In genomic region chr11:20597137-20597923, GRCh38 we compare ENCODE assay signal across 21 cellular contexts. TPM values are rescaled to one million over a fixed set of nuclear protein-coding genes. Genes with fewer than 3 reads are reported as not detected.
DNase-seq lines count a peak whose midpoint lies in the region; ATAC-seq, FAIRE-seq and TF ChIP-seq lines count a peak whose summit lies in the region.
"Had no signal": no experiment of that assay in that cellular context is flagged by ENCODE, and none has a peak within 500 bp of the region (broad histone marks: within the 10 kb centered on the region; RNA-seq: fewer than 3 reads in every experiment).

No MANE protein-coding gene starts in this region.

- H3K27me3 Mint-ChIP-seq in HFFc6 (ENCODE audit: insufficient read depth): peaks cover 46% of the 10 kb centered on the region

- H3K4me3 ChIP-seq in left ventricle myocardium inferior (peak overlapping the region; percentile 42), H1 (ENCODE audit: extremely low read depth in 1 of 4, insufficient read depth in 2 of 4, low read depth in 3 of 4, low read length in 4 of 4) (peak overlapping the region; percentile 17 to 58 (median 39)), mesodermal cell (ENCODE audit: extremely low read depth, insufficient read depth, low read length, poor library complexity, severe bottlenecking) (peak overlapping the region; percentile 21), vagina (peak overlapping the region in 1 of 2 donors; percentile 6)
- H3K4me3 ChIP-seq: GM23248, prostate gland had no signal

- no peaks in the 10 kb centered on the region for H3K79me1 ChIP-seq in H1 (ENCODE audit: low read depth, low read length)

- no peak for TF ChIP-seq EP300 in H1 (IDR thresholded peaks at IDR 0.05; ENCODE audit: borderline replicate concordance in 1 of 2, low read depth in 2 of 2, low read length in 2 of 2)

- H3K27ac ChIP-seq in left ventricle myocardium inferior (replicated peaks) (no peak overlapping the region), H1 (ENCODE audit: low read depth, low read length) (no peak overlapping the region), mesodermal cell (ENCODE audit: low read depth, low read length, severe bottlenecking) (no peak overlapping the region), vagina (no peak overlapping the region)
- H3K27ac ChIP-seq: GM23248, prostate gland, VCaP had no signal

- no peaks in the 10 kb centered on the region; the same call in 1 of the 2 replicates for H3K23me2 ChIP-seq in H1 (ENCODE audit: low read depth, low read length)

- H3K27me3 ChIP-seq in left ventricle myocardium inferior (ENCODE audit: low read depth) (peaks cover 100% of the 10 kb centered on the region), H1 (replicated peaks in 1 of 4; ENCODE audit: control insufficient read depth in 3 of 4, extremely low read depth in 1 of 4, insufficient read depth in 3 of 4, low read length in 3 of 4) (peaks cover 49 to 80% (median 72%) of the 10 kb centered on the region in 4 experiments), vagina (peaks cover 14% of the 10 kb centered on the region)

- no peak overlapping the region; the same call in 1 of the 2 replicates for H3K18ac ChIP-seq in H1 (ENCODE audit: extremely low read depth, low read length)

- H3K9ac ChIP-seq in H1 (replicated peaks in 1 of 4; ENCODE audit: extremely low read depth in 1 of 4, low read depth in 3 of 4, low read length in 3 of 4): no peak overlapping the region
- H3K9ac ChIP-seq: GM23248 had no signal

- H4K5ac ChIP-seq in H1 (ENCODE audit: insufficient read length, low read depth, low read length): no peak overlapping the region

- H3K9me3 ChIP-seq in left ventricle myocardium inferior (replicated peaks) (no peaks in the 10 kb centered on the region), H1 (ENCODE audit: insufficient read depth in 2 of 2, low read depth in 1 of 2, low read length in 1 of 2) (no peaks in the 10 kb centered on the region), mesodermal cell (ENCODE audit: control insufficient read depth, low read length) (no peaks in the 10 kb centered on the region), vagina (no peaks in the 10 kb centered on the region)
- H3K9me3 ChIP-seq: prostate gland had no signal

- no peak overlapping the region for H2BK5ac ChIP-seq in H1 (ENCODE audit: low read depth, low read length)

- ATAC-seq in Right ventricle myocardium superior (ENCODE audit: poor library complexity) (no peak), GM21737 (IDR thresholded peaks at IDR 0.05; ENCODE audit: unreplicated experiment) (no peak)
- ATAC-seq: esophagus mucosa had no signal

- TF ChIP-seq POLR2A in H1 (IDR thresholded peaks at IDR 0.05; ENCODE audit: control extremely low read depth in 1 of 2, low read depth in 2 of 2, low read length in 2 of 2) (no peak), vagina (IDR thresholded peaks at IDR 0.05) (no peak)

- H4K8ac ChIP-seq in H1 (ENCODE audit: extremely low read depth, insufficient read depth, low read length): peak overlapping the region; percentile 45; the same call in 1 of the 2 replicates

- no peak overlapping the region for H3K14ac ChIP-seq in H1 (ENCODE audit: insufficient read length)

- no peaks in the 10 kb centered on the region for H3K4me1 Mint-ChIP-seq in HFFc6 (ENCODE audit: low read depth)

- H2BK120ac ChIP-seq in H1 (replicated peaks; ENCODE audit: low read depth, low read length): no peak overlapping the region

- POLR2A ChIA-PET in H1 (lab: Charles Lee; ENCODE audit: partially characterized antibody): no interaction called here

- no peak overlapping the region for H3K56ac ChIP-seq in H1 (replicated peaks; ENCODE audit: insufficient read length, low read depth, low read length)

- H3K4me3 Mint-ChIP-seq in HFFc6: no peak overlapping the region

- H2AK5ac ChIP-seq in H1 (ENCODE audit: low read depth, low read length): no peak overlapping the region

- no peak overlapping the region for H3K27ac Mint-ChIP-seq in HFFc6

- H4K20me1 ChIP-seq in H1 (replicated peaks in 1 of 2; ENCODE audit: control insufficient read depth in 1 of 2, insufficient read depth in 2 of 2, low read length in 2 of 2): peaks cover 0 to 4% of the 10 kb centered on the region in 2 experiments

- no peak overlapping the region for H3K23ac ChIP-seq in H1 (ENCODE audit: insufficient read length)

- peaks cover 14% of the 10 kb centered on the region for H3K4me1 ChIP-seq in left ventricle myocardium inferior
- H3K4me1 ChIP-seq in H1 (replicated peaks in 1 of 4; ENCODE audit: control insufficient read depth in 3 of 4, insufficient read depth in 4 of 4, low read length in 3 of 4): peaks cover 0 to 13% (median 2%) of the 10 kb centered on the region in 4 experiments; a peak in 5 of 7 replicates
- H3K4me1 ChIP-seq in mesodermal cell (ENCODE audit: control insufficient read depth, insufficient read depth, low read length, poor library complexity, severe bottlenecking): peaks cover 3% of the 10 kb centered on the region
- H3K4me1 ChIP-seq in vagina: peaks cover 11% of the 10 kb centered on the region
- H3K4me1 ChIP-seq: prostate gland had no signal

- 23% methylated on average over 52 of the region's 57 CpGs; no CpG with 5 or more reads in 1 of the 2 experiments for whole genome bisulfite sequencing in H1 (ENCODE audit: extremely low coverage in 1 of 2, insufficient coverage in 1 of 2, insufficient read length in 1 of 2, insufficient replicate concordance in 2 of 2, low coverage in 1 of 2, low lambda C conversion rate in 2 of 2, missing lambda C conversion rate in 1 of 2), 2 experiments
- 2 to 7% methylated on average over 40 to 56 of the region's 57 CpGs for WGBS in mesodermal cell (ENCODE audit: insufficient coverage in 2 of 2), 2 experiments

- 0 out of 2 replicates have a peak overlapping the region, but pooled peaks have one; percentile 60 for H2BK12ac ChIP-seq in H1 (ENCODE audit: low read depth, low read length)

- H3K9me3 Mint-ChIP-seq in HFFc6: no peaks in the 10 kb centered on the region; the same call in 1 of the 2 replicates

- H3K36me3 Mint-ChIP-seq in HFFc6 (ENCODE audit: low read depth): no peaks in the 10 kb centered on the region

- H4K91ac ChIP-seq in H1 (replicated peaks; ENCODE audit: insufficient read length, low read length): no peak overlapping the region

- TF ChIP-seq CTCF in left ventricle myocardium inferior (IDR thresholded peaks at IDR 0.05; ENCODE audit: borderline replicate concordance) (no peak), H1 (IDR thresholded peaks at IDR 0.05; ENCODE audit: control extremely low read depth in 1 of 3, insufficient read depth in 1 of 3, low read depth in 1 of 3, low read length in 3 of 3) (no peak), HFFc6 (IDR thresholded peaks at IDR 0.05) (no peak), vagina (IDR thresholded peaks at IDR 0.05) (no peak)

- CTCF ChIA-PET in H1 (lab: Charles Lee; ENCODE audit: partially characterized antibody): interaction anchor here (1.2 kb wide), 1 partner anchor 13 kb away, joined by 4 read pairs; no protein-coding TSS in a partner anchor

- no peak overlapping the region for H2BK20ac ChIP-seq in H1 (ENCODE audit: low read length)

- no peak for FAIRE-seq in H1 (lab: Jason Lieb, UNC)

- H2BK15ac ChIP-seq in H1 (ENCODE audit: low read length): no peak overlapping the region

- H3K4ac ChIP-seq in H1 (replicated peaks; ENCODE audit: insufficient read length, low read depth, low read length): no peak overlapping the region

- H3K79me2 ChIP-seq in H1 (ENCODE audit: control insufficient read depth in 1 of 2, insufficient read depth in 2 of 2, low read length in 2 of 2): no peaks in the 10 kb centered on the region

- intact Hi-C loops in left ventricle myocardium inferior (cut with micrococcal nuclease): no loop called here
- intact Hi-C loops in Right ventricle myocardium superior (cut with DNase I): no loop called here
- intact Hi-C loops in vagina (cut with DNase I): no loop called here

- TF ChIP-seq RAD21 in H1 (IDR thresholded peaks at IDR 0.05 in 1 of 2, conservative IDR thresholded peaks at IDR 0.05 in 1 of 2; ENCODE audit: low read depth in 2 of 2, low read length in 2 of 2): no peak

- DNase-seq in left ventricle myocardium inferior: no peak
- no peak for DNase-seq in Right ventricle myocardium superior
- peak in 1 of 2 experiments; percentile 75 for DNase-seq in H1 (ENCODE audit: low read depth in 1 of 2, low spot score in 2 of 2)
- DNase-seq in stimulated activated CD4-positive, alpha-beta T cell treated with anti-CD3 and anti-CD28 coated beads, Interleukin-1b, Interleukin-23, amount 100 ng/mL, for 48 hours: no peak
- DNase-seq in HFFc6: no peak
- DNase-seq in vagina (ENCODE audit: extremely low spot score in 2 of 2): no peak
- DNase-seq: amygdala, COR-L47, EL, head of caudate nucleus, Kasumi-1, NCI-H1417, NCI-H82, RPMI8226 had no signal

- H3K4me2 ChIP-seq in H1 (ENCODE audit: insufficient read depth in 1 of 2, low read depth in 2 of 2, low read length in 2 of 2): peak overlapping the region; percentile 72 to 76

- H3K36me3 ChIP-seq in left ventricle myocardium inferior (no peaks in the 10 kb centered on the region), H1 (ENCODE audit: control insufficient read depth in 2 of 4, insufficient read depth in 4 of 4, low read length in 3 of 4) (no peaks in the 10 kb centered on the region; a peak in 1 of 8 replicates), mesodermal cell (ENCODE audit: control insufficient read depth, insufficient read depth, low read length) (no peaks in the 10 kb centered on the region), vagina (no peaks in the 10 kb centered on the region)
- H3K36me3 ChIP-seq: prostate gland had no signal

- H2AFZ ChIP-seq in H1 (ENCODE audit: low read length): no peak overlapping the region
- H2AFZ ChIP-seq: GM23248 had no signal

TF ChIP-seq in H1, 55 proteins besides CTCF, POLR2A, EP300 and RAD21 (continues in another document):
- peak; percentile 10 for TF ChIP-seq ASH2L (IDR thresholded peaks at IDR 0.05; ENCODE audit: low read length)
- TF ChIP-seq FOSL1 (IDR thresholded peaks at IDR 0.05; ENCODE audit: insufficient read depth, low read depth, low read length): no peak
- no peak for TF ChIP-seq YY1 (IDR thresholded peaks at IDR 0.05; ENCODE audit: low read depth, low read length)
- no peak for TF ChIP-seq CBX5 (IDR thresholded peaks at IDR 0.05; ENCODE audit: low read depth, low read length)

RNA-seq across cellular contexts. Expression of gene SLC6A5, which starts 2.1 kb away (rescaled TPM):
- total RNA-seq in left ventricle myocardium inferior (not detected), Right ventricle myocardium superior (not detected), vagina (not detected)
- not detected in 2 replicates for total RNA-seq in H1 (2021; fragmentation: NEBNext Ultra II Directional; extraction: Animal tissue kit (Norgen Biotek cat#: 25700))
- not detected in 2 replicates for polyA plus RNA-seq in H1 (2011; rRNA removed)
- not detected for polyA plus RNA-seq in H1 (2011; cell fraction: cytosol; rRNA removed)
- 0.01 TPM for polyA plus RNA-seq in H1 (2011; cell fraction: nucleus; rRNA removed)
- polyA plus RNA-seq in H1 (2012, experiment 1 of 2): not detected in 4 replicates
- polyA plus RNA-seq in H1 (2012, experiment 2 of 2): not detected
- polyA plus RNA-seq in H1 (2013, experiment 1 of 2): 0.02 TPM
- polyA plus RNA-seq in H1 (2013, experiment 2 of 2): 0.02 TPM
- not detected in 2 replicates for polyA minus RNA-seq in H1 (2011; rRNA and poly(A)+ RNA removed)
- not detected for polyA minus RNA-seq in H1 (2011; cell fraction: cytosol; rRNA and poly(A)+ RNA removed)
- polyA minus RNA-seq in H1 (2011; cell fraction: nucleus; rRNA and poly(A)+ RNA removed): not detected
- polyA plus RNA-seq in mesodermal cell (2013, experiment 1 of 2): 0.04 TPM
- polyA plus RNA-seq in mesodermal cell (2013, experiment 2 of 2): not detected
- not detected for total RNA-seq in HFFc6 (2021; fragmentation: NEBNext Ultra II Directional; extraction: Animal tissue kit (Norgen Biotek cat#: 25700))
- total RNA-seq: activated CD8-positive, alpha-beta memory T cell treated with anti-CD3 and anti-CD28 coated beads for 36 hours; esophagus mucosa; GM23248 had no signal
- polyA plus RNA-seq: GM23248 had no signal
